7 cellular contexts compared by ENCODE assay signal in genomic region chr6:44265003-44265842, GRCh38. TPM values are rescaled to one million over a fixed set of nuclear protein-coding genes. Genes with fewer than 3 reads are reported as not detected.
DNase-seq lines count a peak whose midpoint lies in the region; ATAC-seq and TF ChIP-seq lines count a peak whose summit lies in the region.

NFKBIE (minus strand) TSS chr6:44265551; CDS start chr6:44265346, 205 bp downstream.

- H3K4me1 ChIP-seq in breast epithelium: peaks cover 15 to 20% of the 10 kb centered on the region in 2 donors
- peaks cover 39% of the 10 kb centered on the region for H3K4me1 ChIP-seq in iPS-20b (ENCODE audit: insufficient read depth, low read length)

- no peaks in the 10 kb centered on the region for H3K36me3 ChIP-seq in breast epithelium
- peaks cover 13% of the 10 kb centered on the region; the same call in 1 of the 2 replicates for H3K36me3 ChIP-seq in iPS-20b (ENCODE audit: insufficient read depth, low read depth, low read length)

- DNase-seq in NCI-H2171 (lab: John Stamatoyannopoulos, UW) (peak; percentile 76), breast epithelium (ENCODE audit: low spot score in 2 of 2) (peak; percentile 90 to 93)

- H3K9me3 ChIP-seq in breast epithelium (no peaks in the 10 kb centered on the region), iPS-20b (ENCODE audit: insufficient read depth, low read depth, low read length) (no peaks in the 10 kb centered on the region)

- peak; percentile 66 for TF ChIP-seq CTCF in VCaP (conservative IDR thresholded peaks at IDR 0.05)
- peak in 1 of 3 donors; percentile 19 for TF ChIP-seq CTCF in breast epithelium (IDR thresholded peaks at IDR 0.05)

- ATAC-seq in GM18502 (IDR thresholded peaks at IDR 0.05; ENCODE audit: poor library complexity, unreplicated experiment) (peak; percentile 26), HG03039 (IDR thresholded peaks at IDR 0.05; ENCODE audit: unreplicated experiment) (peak; percentile 39)

- peaks cover 0 to 3% of the 10 kb centered on the region in 2 donors for H3K27me3 ChIP-seq in breast epithelium
- H3K27me3 ChIP-seq in iPS-20b (ENCODE audit: insufficient read depth, low read length): peaks cover 25% of the 10 kb centered on the region

- H3K4me3 ChIP-seq in breast epithelium: peak within 1 kb of the TSS; percentile 74 to 90 (median 77)
- peak within 1 kb of the TSS; percentile 85 for H3K4me3 ChIP-seq in iPS-20b (ENCODE audit: low read length)
- H3K4me3 ChIP-seq in skin epidermis: peak within 1 kb of the TSS; percentile 60 to 97 (median 92)

- intact Hi-C loops in breast epithelium (cut with DNase I; ENCODE audit: low total_unique reads): no loop called here

- no peak for TF ChIP-seq POLR2A in breast epithelium (IDR thresholded peaks at IDR 0.05)

- peak within 1 kb of the TSS; percentile 85 for H3K27ac ChIP-seq in VCaP
- peak within 1 kb of the TSS; percentile 80 to 86 for H3K27ac ChIP-seq in breast epithelium
- H3K27ac ChIP-seq in iPS-20b (ENCODE audit: low read length): no peak within 1 kb of the TSS
- peak within 1 kb of the TSS; percentile 31 to 97 (median 87) for H3K27ac ChIP-seq in skin epidermis

- H3K9ac ChIP-seq in iPS-20b (ENCODE audit: low read depth, low read length): peak within 1 kb of the TSS; percentile 77; the same call in 1 of the 2 replicates

RNA-seq across cellular contexts. Expression of gene NFKBIE, which starts in this region (rescaled TPM):
- 10 to 100 TPM in 2 of 3 donors, 1 to 10 TPM in 1; 4.0 to 25.9 (median 14.4) TPM for total RNA-seq in breast epithelium
